21 cellular contexts compared by ENCODE assay signal in genomic region chr17:2156666-2157065, GRCh38.
A peak's percentile ranks its signal among the peaks of the same experiment; 100 is the strongest.
DNase-seq lines count a peak whose midpoint lies in the region; ATAC-seq lines count a peak whose summit lies in the region.
"Had no signal": no experiment of that assay in that cellular context is flagged by ENCODE, and none has a peak within 500 bp of the region (broad histone marks: within the 10 kb centered on the region; RNA-seq: fewer than 3 reads in every experiment).

No MANE protein-coding gene starts in this region.

- H4K8ac ChIP-seq in mesenchymal stem cell (ENCODE audit: low read length): peak overlapping the region; percentile 78

- CTCF ChIA-PET in activated CD4-positive, alpha-beta T cell treated with anti-CD3 and anti-CD28 coated beads, Interleukin-2, amount 10 ng/mL, durations not matched to agents 7 days and 5 days (lab: Charles Lee): interaction anchor here (1.2 kb wide), 1 partner anchor 23 kb away, joined by 4 read pairs; no protein-coding TSS in a partner anchor
- CTCF ChIA-PET in activated CD4-positive, alpha-beta T cell treated with anti-CD3 and anti-CD28 coated beads for 36 hours (lab: Charles Lee): interaction anchor here (0.6 to 2.2 kb wide), 3 partner anchors 13 to 110 kb away, joined by 3 to 8 read pairs (median 3); no protein-coding TSS in a partner anchor

- peak overlapping the region; percentile 14 to 65 for H2BK12ac ChIP-seq in mesenchymal stem cell (ENCODE audit: low read length in 2 of 2)

- H3K36me3 Mint-ChIP-seq in activated CD4-positive, alpha-beta T cell treated with anti-CD3 and anti-CD28 coated beads, Interleukin-2, amount 10 ng/mL, durations not matched to agents 7 days and 5 days (ENCODE audit: low read depth): peaks cover 28% of the 10 kb centered on the region
- peaks cover 7% of the 10 kb centered on the region for H3K36me3 Mint-ChIP-seq in activated CD4-positive, alpha-beta T cell treated with anti-CD3 and anti-CD28 coated beads for 36 hours (ENCODE audit: low read depth)
- peaks cover 29% of the 10 kb centered on the region for H3K36me3 Mint-ChIP-seq in activated T-helper 1 cell treated with anti-CD3 and anti-CD28 coated beads, Interleukin-12 subunit alpha, Interleukin-12 subunit beta, Interleukin-2, Interleukin-4 antibody, amounts not matched to agents 30 ng/mL and 10 ng/mL and 1 ng/mL, durations not matched to agents 14 hours and 24 hours and 36 hours (ENCODE audit: low read depth)

- H3K36me3 ChIP-seq in mesenchymal stem cell (ENCODE audit: control insufficient read depth in 1 of 2, insufficient read depth in 2 of 2, low read depth in 1 of 2, low read length in 2 of 2) (peaks cover 16 to 49% of the 10 kb centered on the region in 2 experiments), stomach smooth muscle (ENCODE audit: control insufficient read depth in 2 of 2, insufficient read depth in 2 of 2, low read length in 2 of 2) (peaks cover 0 to 8% of the 10 kb centered on the region in 2 donors)
- H3K36me3 ChIP-seq: ovary, uterus had no signal

- no peak for ATAC-seq in activated CD4-positive, alpha-beta T cell treated with anti-CD3 and anti-CD28 coated beads for 36 hours
- ATAC-seq: activated CD8-positive, alpha-beta memory T cell treated with anti-CD3 and anti-CD28 coated beads, Interleukin-2, amount 10 ng/mL, durations not matched to agents 7 days and 5 days had no signal

- H2AK5ac ChIP-seq in mesenchymal stem cell (ENCODE audit: low read length, severe bottlenecking): no peak overlapping the region

- intact Hi-C loops in activated CD4-positive, alpha-beta T cell treated with anti-CD3 and anti-CD28 coated beads for 36 hours (cut with DNase I, micrococcal nuclease): no loop called here
- intact Hi-C loops in activated T-helper 1 cell treated with anti-CD3 and anti-CD28 coated beads, Interleukin-12 subunit alpha, Interleukin-12 subunit beta, Interleukin-2, Interleukin-4 antibody, amounts not matched to agents 30 ng/mL and 10 ng/mL and 1 ng/mL, durations not matched to agents 14 hours and 24 hours and 36 hours (cut with micrococcal nuclease): loop anchor here (5.0 kb wide), 1 partner anchor 69 kb away; no protein-coding TSS in a partner anchor

- no peak overlapping the region for H4K91ac ChIP-seq in mesenchymal stem cell (ENCODE audit: low read length)

- no peak overlapping the region for H2AFZ ChIP-seq in mesenchymal stem cell (ENCODE audit: low read depth, low read length)

- H3K27me3 Mint-ChIP-seq in activated CD4-positive, alpha-beta T cell treated with anti-CD3 and anti-CD28 coated beads, Interleukin-2, amount 10 ng/mL, durations not matched to agents 7 days and 5 days: no peaks in the 10 kb centered on the region
- H3K27me3 Mint-ChIP-seq in activated CD4-positive, alpha-beta T cell treated with anti-CD3 and anti-CD28 coated beads for 36 hours: no peaks in the 10 kb centered on the region
- no peaks in the 10 kb centered on the region for H3K27me3 Mint-ChIP-seq in activated T-helper 1 cell treated with anti-CD3 and anti-CD28 coated beads, Interleukin-12 subunit alpha, Interleukin-12 subunit beta, Interleukin-2, Interleukin-4 antibody, amounts not matched to agents 30 ng/mL and 10 ng/mL and 1 ng/mL, durations not matched to agents 14 hours and 24 hours and 36 hours (ENCODE audit: insufficient read depth)
- H3K27me3 Mint-ChIP-seq: activated CD8-positive, alpha-beta memory T cell treated with anti-CD3 and anti-CD28 coated beads, Interleukin-2, amount 10 ng/mL, durations not matched to agents 7 days and 5 days; central memory CD8-positive, alpha-beta T cell had no signal

- no peak overlapping the region for H3K23ac ChIP-seq in mesenchymal stem cell (ENCODE audit: low read length in 2 of 2)

- peak overlapping the region; percentile 20 to 76 for H3K4ac ChIP-seq in mesenchymal stem cell (ENCODE audit: low read depth in 1 of 2, low read length in 2 of 2)

- no peaks in the 10 kb centered on the region for H3K9me3 ChIP-seq in mesenchymal stem cell (ENCODE audit: control insufficient read depth, low read length)
- H3K9me3 ChIP-seq in stomach smooth muscle (ENCODE audit: control insufficient read depth in 2 of 2, low read length in 2 of 2): no peaks in the 10 kb centered on the region
- H3K9me3 ChIP-seq: ovary, sigmoid colon, uterus had no signal

- WGBS in mesenchymal stem cell: 95% methylated on average over 7 of the region's 8 CpGs

- H2BK120ac ChIP-seq in mesenchymal stem cell (ENCODE audit: low read depth, low read length): peak overlapping the region; percentile 52

- H3K9ac ChIP-seq in mesenchymal stem cell (ENCODE audit: low read length) (peak overlapping the region; percentile 47), stomach smooth muscle (ENCODE audit: low read length in 2 of 2) (no peak overlapping the region)

- H3K4me1 Mint-ChIP-seq in activated CD4-positive, alpha-beta T cell treated with anti-CD3 and anti-CD28 coated beads, Interleukin-2, amount 10 ng/mL, durations not matched to agents 7 days and 5 days: peaks cover 16% of the 10 kb centered on the region
- peaks cover 19% of the 10 kb centered on the region for H3K4me1 Mint-ChIP-seq in activated CD4-positive, alpha-beta T cell treated with anti-CD3 and anti-CD28 coated beads for 36 hours
- peaks cover 25% of the 10 kb centered on the region for H3K4me1 Mint-ChIP-seq in activated T-helper 1 cell treated with anti-CD3 and anti-CD28 coated beads, Interleukin-12 subunit alpha, Interleukin-12 subunit beta, Interleukin-2, Interleukin-4 antibody, amounts not matched to agents 30 ng/mL and 10 ng/mL and 1 ng/mL, durations not matched to agents 14 hours and 24 hours and 36 hours (ENCODE audit: low read depth)
- H3K4me1 Mint-ChIP-seq: central memory CD8-positive, alpha-beta T cell had no signal

- H2BK15ac ChIP-seq in mesenchymal stem cell (ENCODE audit: low read depth, poor library complexity, severe bottlenecking): no peak overlapping the region

- peak overlapping the region; percentile 68 to 85 for H3K18ac ChIP-seq in mesenchymal stem cell (ENCODE audit: low read depth in 1 of 2, low read length in 2 of 2)

- H3K27ac ChIP-seq in mesenchymal stem cell (ENCODE audit: low read length, poor library complexity, severe bottlenecking) (no peak overlapping the region), stomach smooth muscle (ENCODE audit: low read length) (peak overlapping the region; percentile 49)
- H3K27ac ChIP-seq: ovary had no signal

- H2BK5ac ChIP-seq in mesenchymal stem cell (ENCODE audit: low read depth, low read length, poor library complexity, severe bottlenecking): no peak overlapping the region

- H3K14ac ChIP-seq in mesenchymal stem cell (ENCODE audit: low read length in 2 of 2): peak overlapping the region in 1 of 2 experiments; percentile 55

- H3K9me3 Mint-ChIP-seq in activated CD4-positive, alpha-beta T cell treated with anti-CD3 and anti-CD28 coated beads, Interleukin-2, amount 10 ng/mL, durations not matched to agents 7 days and 5 days: no peaks in the 10 kb centered on the region
- no peaks in the 10 kb centered on the region for H3K9me3 Mint-ChIP-seq in activated CD4-positive, alpha-beta T cell treated with anti-CD3 and anti-CD28 coated beads for 36 hours (ENCODE audit: low read depth)
- no peaks in the 10 kb centered on the region for H3K9me3 Mint-ChIP-seq in activated T-helper 1 cell treated with anti-CD3 and anti-CD28 coated beads, Interleukin-12 subunit alpha, Interleukin-12 subunit beta, Interleukin-2, Interleukin-4 antibody, amounts not matched to agents 30 ng/mL and 10 ng/mL and 1 ng/mL, durations not matched to agents 14 hours and 24 hours and 36 hours
- H3K9me3 Mint-ChIP-seq: central memory CD8-positive, alpha-beta T cell had no signal

- H3K27ac Mint-ChIP-seq in activated CD4-positive, alpha-beta T cell treated with anti-CD3 and anti-CD28 coated beads, Interleukin-2, amount 10 ng/mL, durations not matched to agents 7 days and 5 days: peak overlapping the region; percentile 33
- H3K27ac Mint-ChIP-seq in activated CD4-positive, alpha-beta T cell treated with anti-CD3 and anti-CD28 coated beads for 36 hours: no peak overlapping the region
- peak overlapping the region; percentile 1 for H3K27ac Mint-ChIP-seq in activated T-helper 1 cell treated with anti-CD3 and anti-CD28 coated beads, Interleukin-12 subunit alpha, Interleukin-12 subunit beta, Interleukin-2, Interleukin-4 antibody, amounts not matched to agents 30 ng/mL and 10 ng/mL and 1 ng/mL, durations not matched to agents 14 hours and 24 hours and 36 hours
- H3K27ac Mint-ChIP-seq: activated CD8-positive, alpha-beta memory T cell treated with anti-CD3 and anti-CD28 coated beads, Interleukin-2, amount 10 ng/mL, durations not matched to agents 7 days and 5 days had no signal

- H3K4me2 ChIP-seq in mesenchymal stem cell (ENCODE audit: low read length, poor library complexity, severe bottlenecking): no peak overlapping the region

- H3K4me3 Mint-ChIP-seq in activated CD4-positive, alpha-beta T cell treated with anti-CD3 and anti-CD28 coated beads, Interleukin-2, amount 10 ng/mL, durations not matched to agents 7 days and 5 days: no peak overlapping the region
- no peak overlapping the region for H3K4me3 Mint-ChIP-seq in activated CD4-positive, alpha-beta T cell treated with anti-CD3 and anti-CD28 coated beads for 36 hours
- no peak overlapping the region for H3K4me3 Mint-ChIP-seq in activated T-helper 1 cell treated with anti-CD3 and anti-CD28 coated beads, Interleukin-12 subunit alpha, Interleukin-12 subunit beta, Interleukin-2, Interleukin-4 antibody, amounts not matched to agents 30 ng/mL and 10 ng/mL and 1 ng/mL, durations not matched to agents 14 hours and 24 hours and 36 hours
- H3K4me3 Mint-ChIP-seq: activated CD8-positive, alpha-beta memory T cell treated with anti-CD3 and anti-CD28 coated beads, Interleukin-2, amount 10 ng/mL, durations not matched to agents 7 days and 5 days; central memory CD8-positive, alpha-beta T cell had no signal

- H3K4me3 ChIP-seq in mesenchymal stem cell (ENCODE audit: insufficient read depth in 1 of 2, low read depth in 1 of 2, low read length in 2 of 2): no peak overlapping the region
- H3K4me3 ChIP-seq in stomach smooth muscle (ENCODE audit: low read length in 2 of 2): no peak overlapping the region
- H3K4me3 ChIP-seq: ovary, sigmoid colon, uterus had no signal

- H3K27me3 ChIP-seq in mesenchymal stem cell (ENCODE audit: control insufficient read depth in 1 of 2, insufficient read depth in 1 of 2, low read length in 2 of 2): no peaks in the 10 kb centered on the region
- H3K27me3 ChIP-seq in stomach smooth muscle (ENCODE audit: control insufficient read depth in 1 of 2, insufficient read depth in 2 of 2, low read length in 2 of 2): no peaks in the 10 kb centered on the region
- H3K27me3 ChIP-seq: ovary, sigmoid colon, uterus had no signal

- DNase-seq in activated CD4-positive, alpha-beta T cell treated with anti-CD3 and anti-CD28 coated beads, Interleukin-2, amount 10 ng/mL, durations not matched to agents 7 days and 5 days: no peak
- DNase-seq in activated CD4-positive, alpha-beta T cell treated with anti-CD3 and anti-CD28 coated beads for 36 hours: no peak
- no peak for DNase-seq in activated T-helper 1 cell treated with anti-CD3 and anti-CD28 coated beads, Interleukin-12 subunit alpha, Interleukin-12 subunit beta, Interleukin-2, Interleukin-4 antibody, amounts not matched to agents 30 ng/mL and 10 ng/mL and 1 ng/mL, durations not matched to agents 14 hours and 24 hours and 36 hours (ENCODE audit: low spot score)
- no peak for DNase-seq in mesenchymal stem cell
- no peak for DNase-seq in T-helper 1 cell
- no peak for DNase-seq in T-helper 9 cell
- no peak for DNase-seq in Ammon's horn (ENCODE audit: low spot score)
- DNase-seq: activated CD8-positive, alpha-beta memory T cell treated with anti-CD3 and anti-CD28 coated beads, Interleukin-2, amount 10 ng/mL, durations not matched to agents 7 days and 5 days; activated gamma-delta T cell; amniotic stem cell; effector memory CD4-positive, alpha-beta T cell; H7; NCI-H1694; NCI-H2227 treated with DMSO at 0.1 percent for 48 hours; NCI-H82; ovary; T1000; uterus had no signal

- POLR2A ChIA-PET in activated CD4-positive, alpha-beta T cell treated with anti-CD3 and anti-CD28 coated beads, Interleukin-2, amount 10 ng/mL, durations not matched to agents 7 days and 5 days (lab: Charles Lee): no interaction called here
- POLR2A ChIA-PET in activated CD4-positive, alpha-beta T cell treated with anti-CD3 and anti-CD28 coated beads for 36 hours (lab: Charles Lee): no interaction called here

- H3K4me1 ChIP-seq in mesenchymal stem cell (ENCODE audit: control insufficient read depth, insufficient read depth, low read depth, low read length) (peaks cover 3% of the 10 kb centered on the region), stomach smooth muscle (ENCODE audit: control insufficient read depth, insufficient read depth, low read length) (peaks cover 2% of the 10 kb centered on the region)

- peaks cover 20% of the 10 kb centered on the region for H3K79me1 ChIP-seq in mesenchymal stem cell (replicated peaks; ENCODE audit: low read length, poor library complexity, severe bottlenecking)
